1 cellular context compared by ENCODE assay signal in genomic region chr22:50117168-50117762, GRCh38.
TF ChIP-seq lines count a peak whose summit lies in the region.

No MANE protein-coding gene starts in this region.

TF ChIP-seq in K562, 482 proteins besides CTCF, POLR2A, EP300 and RAD21 (continued from another document and continues in another):
- no peak for TF ChIP-seq ZNF696 (CRISPR knock-in tag; conservative IDR thresholded peaks at IDR 0.05)
- TF ChIP-seq, protein P1, sequence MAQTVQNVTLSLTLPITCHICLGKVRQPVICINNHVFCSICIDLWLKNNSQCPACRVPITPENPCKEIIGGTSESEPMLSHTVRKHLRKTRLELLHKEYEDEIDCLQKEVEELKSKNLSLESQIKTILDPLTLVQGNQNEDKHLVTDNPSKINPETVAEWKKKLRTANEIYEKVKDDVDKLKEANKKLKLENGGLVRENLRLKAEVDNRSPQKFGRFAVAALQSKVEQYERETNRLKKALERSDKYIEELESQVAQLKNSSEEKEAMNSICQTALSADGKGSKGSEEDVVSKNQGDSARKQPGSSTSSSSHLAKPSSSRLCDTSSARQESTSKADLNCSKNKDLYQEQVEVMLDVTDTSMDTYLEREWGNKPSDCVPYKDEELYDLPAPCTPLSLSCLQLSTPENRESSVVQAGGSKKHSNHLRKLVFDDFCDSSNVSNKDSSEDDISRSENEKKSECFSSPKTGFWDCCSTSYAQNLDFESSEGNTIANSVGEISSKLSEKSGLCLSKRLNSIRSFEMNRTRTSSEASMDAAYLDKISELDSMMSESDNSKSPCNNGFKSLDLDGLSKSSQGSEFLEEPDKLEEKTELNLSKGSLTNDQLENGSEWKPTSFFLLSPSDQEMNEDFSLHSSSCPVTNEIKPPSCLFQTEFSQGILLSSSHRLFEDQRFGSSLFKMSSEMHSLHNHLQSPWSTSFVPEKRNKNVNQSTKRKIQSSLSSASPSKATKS (CRISPR knock-in tag; IDR thresholded peaks at IDR 0.05): no peak
- TF ChIP-seq, protein P2, sequence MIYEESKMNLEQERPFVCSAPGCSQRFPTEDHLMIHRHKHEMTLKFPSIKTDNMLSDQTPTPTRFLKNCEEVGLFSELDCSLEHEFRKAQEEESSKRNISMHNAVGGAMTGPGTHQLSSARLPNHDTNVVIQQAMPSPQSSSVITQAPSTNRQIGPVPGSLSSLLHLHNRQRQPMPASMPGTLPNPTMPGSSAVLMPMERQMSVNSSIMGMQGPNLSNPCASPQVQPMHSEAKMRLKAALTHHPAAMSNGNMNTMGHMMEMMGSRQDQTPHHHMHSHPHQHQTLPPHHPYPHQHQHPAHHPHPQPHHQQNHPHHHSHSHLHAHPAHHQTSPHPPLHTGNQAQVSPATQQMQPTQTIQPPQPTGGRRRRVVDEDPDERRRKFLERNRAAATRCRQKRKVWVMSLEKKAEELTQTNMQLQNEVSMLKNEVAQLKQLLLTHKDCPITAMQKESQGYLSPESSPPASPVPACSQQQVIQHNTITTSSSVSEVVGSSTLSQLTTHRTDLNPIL (CRISPR knock-in tag; IDR thresholded peaks at IDR 0.05): no peak
- TF ChIP-seq, protein P3, sequence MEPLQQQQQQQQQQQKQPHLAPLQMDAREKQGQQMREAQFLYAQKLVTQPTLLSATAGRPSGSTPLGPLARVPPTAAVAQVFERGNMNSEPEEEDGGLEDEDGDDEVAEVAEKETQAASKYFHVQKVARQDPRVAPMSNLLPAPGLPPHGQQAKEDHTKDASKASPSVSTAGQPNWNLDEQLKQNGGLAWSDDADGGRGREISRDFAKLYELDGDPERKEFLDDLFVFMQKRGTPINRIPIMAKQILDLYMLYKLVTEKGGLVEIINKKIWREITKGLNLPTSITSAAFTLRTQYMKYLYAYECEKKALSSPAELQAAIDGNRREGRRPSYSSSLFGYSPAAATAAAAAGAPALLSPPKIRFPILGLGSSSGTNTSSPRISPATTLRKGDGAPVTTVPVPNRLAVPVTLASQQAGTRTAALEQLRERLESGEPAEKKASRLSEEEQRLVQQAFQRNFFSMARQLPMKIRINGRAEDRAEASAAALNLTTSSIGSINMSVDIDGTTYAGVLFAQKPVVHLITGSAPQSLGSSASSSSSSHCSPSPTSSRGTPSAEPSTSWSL (CRISPR knock-in tag; IDR thresholded peaks at IDR 0.05; ENCODE audit: borderline replicate concordance): no peak
- no peak for TF ChIP-seq ZFP1 (CRISPR knock-in tag; IDR thresholded peaks at IDR 0.05)
- TF ChIP-seq NR2C2 (CRISPR knock-in tag; IDR thresholded peaks at IDR 0.05): no peak
- no peak for TF ChIP-seq NR2C2 (tag; IDR thresholded peaks at IDR 0.05)
- TF ChIP-seq NFE2 (IDR thresholded peaks at IDR 0.05; ENCODE audit: low read depth): no peak
- no peak for TF ChIP-seq ZNF347 (CRISPR knock-in tag; IDR thresholded peaks at IDR 0.05; ENCODE audit: low read depth)
- no peak for TF ChIP-seq POLR2AphosphoS2 (IDR thresholded peaks at IDR 0.05; ENCODE audit: low read length)
- TF ChIP-seq ZNF165 (CRISPR knock-in tag; IDR thresholded peaks at IDR 0.05; ENCODE audit: borderline replicate concordance): no peak
- no peak for TF ChIP-seq FUS (optimal IDR thresholded peaks at IDR 0.05; ENCODE audit: low read depth, low read length)
- TF ChIP-seq FOXJ2 (tag; IDR thresholded peaks at IDR 0.05): no peak
- peak; percentile 78; the same call in 1 of the 2 replicates for TF ChIP-seq ZBED1 (IDR thresholded peaks at IDR 0.05)
- TF ChIP-seq GATAD2A (IDR thresholded peaks at IDR 0.05): 0 out of 2 replicates have a peak, but pooled peaks have one; percentile 17
- TF ChIP-seq, protein P4, sequence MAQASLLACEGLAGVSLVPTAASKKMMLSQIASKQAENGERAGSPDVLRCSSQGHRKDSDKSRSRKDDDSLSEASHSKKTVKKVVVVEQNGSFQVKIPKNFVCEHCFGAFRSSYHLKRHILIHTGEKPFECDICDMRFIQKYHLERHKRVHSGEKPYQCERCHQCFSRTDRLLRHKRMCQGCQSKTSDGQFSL (CRISPR knock-in tag; IDR thresholded peaks at IDR 0.05): no peak
- TF ChIP-seq, protein P4 (tag; IDR thresholded peaks at IDR 0.05): no peak
- no peak for TF ChIP-seq SIRT6 (IDR thresholded peaks at IDR 0.05; ENCODE audit: low read depth, low read length)
- TF ChIP-seq ZNF280A (IDR thresholded peaks at IDR 0.05; ENCODE audit: low read depth, partially characterized antibody): no peak
- no peak for TF ChIP-seq RB1 (IDR thresholded peaks at IDR 0.05; ENCODE audit: low read depth)
- TF ChIP-seq IFI16 (CRISPR knock-in tag; IDR thresholded peaks at IDR 0.05): no peak
- TF ChIP-seq, protein P5, sequence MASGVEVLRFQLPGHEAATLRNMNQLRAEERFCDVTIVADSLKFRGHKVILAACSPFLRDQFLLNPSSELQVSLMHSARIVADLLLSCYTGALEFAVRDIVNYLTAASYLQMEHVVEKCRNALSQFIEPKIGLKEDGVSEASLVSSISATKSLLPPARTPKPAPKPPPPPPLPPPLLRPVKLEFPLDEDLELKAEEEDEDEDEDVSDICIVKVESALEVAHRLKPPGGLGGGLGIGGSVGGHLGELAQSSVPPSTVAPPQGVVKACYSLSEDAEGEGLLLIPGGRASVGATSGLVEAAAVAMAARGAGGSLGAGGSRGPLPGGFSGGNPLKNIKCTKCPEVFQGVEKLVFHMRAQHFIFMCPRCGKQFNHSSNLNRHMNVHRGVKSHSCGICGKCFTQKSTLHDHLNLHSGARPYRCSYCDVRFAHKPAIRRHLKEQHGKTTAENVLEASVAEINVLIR (CRISPR knock-in tag; IDR thresholded peaks at IDR 0.05): no peak
- TF ChIP-seq TBL1XR1 (IDR thresholded peaks at IDR 0.05; ENCODE audit: low read length in 2 of 2): peak in 1 of 2 experiments; percentile 44; a peak in 1 of 4 replicates
- TF ChIP-seq GABPB1 (CRISPR knock-in tag; IDR thresholded peaks at IDR 0.05): no peak
- TF ChIP-seq, protein P6, sequence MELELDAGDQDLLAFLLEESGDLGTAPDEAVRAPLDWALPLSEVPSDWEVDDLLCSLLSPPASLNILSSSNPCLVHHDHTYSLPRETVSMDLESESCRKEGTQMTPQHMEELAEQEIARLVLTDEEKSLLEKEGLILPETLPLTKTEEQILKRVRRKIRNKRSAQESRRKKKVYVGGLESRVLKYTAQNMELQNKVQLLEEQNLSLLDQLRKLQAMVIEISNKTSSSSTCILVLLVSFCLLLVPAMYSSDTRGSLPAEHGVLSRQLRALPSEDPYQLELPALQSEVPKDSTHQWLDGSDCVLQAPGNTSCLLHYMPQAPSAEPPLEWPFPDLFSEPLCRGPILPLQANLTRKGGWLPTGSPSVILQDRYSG (tag; conservative IDR thresholded peaks at IDR 0.05; ENCODE audit: low read depth): no peak
- peak in 1 of 2 experiments; percentile 88; a peak in 2 of 4 replicates for TF ChIP-seq SRF (CRISPR knock-in tag; IDR thresholded peaks at IDR 0.05)
- TF ChIP-seq ZHX1 (conservative IDR thresholded peaks at IDR 0.05; ENCODE audit: low read length): no peak
- TF ChIP-seq ZFP36 (IDR thresholded peaks at IDR 0.05; ENCODE audit: low read depth, low read length, partially characterized antibody): no peak
- no peak for TF ChIP-seq PATZ1 (CRISPR knock-in tag; IDR thresholded peaks at IDR 0.05; ENCODE audit: borderline replicate concordance)
- TF ChIP-seq POLR2G (IDR thresholded peaks at IDR 0.05; ENCODE audit: low read depth, low read length): peak; percentile 84
- no peak for TF ChIP-seq SP2 (IDR thresholded peaks at IDR 0.05; ENCODE audit: extremely low read depth, low read depth, low read length, poor library complexity, severe bottlenecking)
- TF ChIP-seq, protein P7, sequence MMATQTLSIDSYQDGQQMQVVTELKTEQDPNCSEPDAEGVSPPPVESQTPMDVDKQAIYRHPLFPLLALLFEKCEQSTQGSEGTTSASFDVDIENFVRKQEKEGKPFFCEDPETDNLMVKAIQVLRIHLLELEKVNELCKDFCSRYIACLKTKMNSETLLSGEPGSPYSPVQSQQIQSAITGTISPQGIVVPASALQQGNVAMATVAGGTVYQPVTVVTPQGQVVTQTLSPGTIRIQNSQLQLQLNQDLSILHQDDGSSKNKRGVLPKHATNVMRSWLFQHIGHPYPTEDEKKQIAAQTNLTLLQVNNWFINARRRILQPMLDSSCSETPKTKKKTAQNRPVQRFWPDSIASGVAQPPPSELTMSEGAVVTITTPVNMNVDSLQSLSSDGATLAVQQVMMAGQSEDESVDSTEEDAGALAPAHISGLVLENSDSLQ (IDR thresholded peaks at IDR 0.05): no peak
- no peak for TF ChIP-seq ZNF124 (CRISPR knock-in tag; IDR thresholded peaks at IDR 0.05)
- TF ChIP-seq ZNF764 (CRISPR knock-in tag; IDR thresholded peaks at IDR 0.05; ENCODE audit: low read depth): no peak
- TF ChIP-seq TGIF2 (CRISPR knock-in tag; IDR thresholded peaks at IDR 0.05): no peak
- TF ChIP-seq, protein P8, sequence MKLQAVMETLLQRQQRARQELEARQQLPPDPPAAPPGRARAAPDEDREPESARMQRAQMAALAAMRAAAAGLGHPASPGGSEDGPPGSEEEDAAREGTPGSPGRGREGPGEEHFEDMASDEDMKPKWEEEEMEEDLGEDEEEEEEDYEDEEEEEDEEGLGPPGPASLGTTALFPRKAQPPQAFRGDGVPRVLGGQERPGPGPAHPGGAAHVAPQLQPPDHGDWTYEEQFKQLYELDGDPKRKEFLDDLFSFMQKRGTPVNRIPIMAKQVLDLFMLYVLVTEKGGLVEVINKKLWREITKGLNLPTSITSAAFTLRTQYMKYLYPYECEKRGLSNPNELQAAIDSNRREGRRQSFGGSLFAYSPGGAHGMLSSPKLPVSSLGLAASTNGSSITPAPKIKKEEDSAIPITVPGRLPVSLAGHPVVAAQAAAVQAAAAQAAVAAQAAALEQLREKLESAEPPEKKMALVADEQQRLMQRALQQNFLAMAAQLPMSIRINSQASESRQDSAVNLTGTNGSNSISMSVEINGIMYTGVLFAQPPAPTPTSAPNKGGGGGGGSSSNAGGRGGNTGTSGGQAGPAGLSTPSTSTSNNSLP (IDR thresholded peaks at IDR 0.05; ENCODE audit: borderline replicate concordance, low read depth, low read length): no peak
- TF ChIP-seq, protein P9, sequence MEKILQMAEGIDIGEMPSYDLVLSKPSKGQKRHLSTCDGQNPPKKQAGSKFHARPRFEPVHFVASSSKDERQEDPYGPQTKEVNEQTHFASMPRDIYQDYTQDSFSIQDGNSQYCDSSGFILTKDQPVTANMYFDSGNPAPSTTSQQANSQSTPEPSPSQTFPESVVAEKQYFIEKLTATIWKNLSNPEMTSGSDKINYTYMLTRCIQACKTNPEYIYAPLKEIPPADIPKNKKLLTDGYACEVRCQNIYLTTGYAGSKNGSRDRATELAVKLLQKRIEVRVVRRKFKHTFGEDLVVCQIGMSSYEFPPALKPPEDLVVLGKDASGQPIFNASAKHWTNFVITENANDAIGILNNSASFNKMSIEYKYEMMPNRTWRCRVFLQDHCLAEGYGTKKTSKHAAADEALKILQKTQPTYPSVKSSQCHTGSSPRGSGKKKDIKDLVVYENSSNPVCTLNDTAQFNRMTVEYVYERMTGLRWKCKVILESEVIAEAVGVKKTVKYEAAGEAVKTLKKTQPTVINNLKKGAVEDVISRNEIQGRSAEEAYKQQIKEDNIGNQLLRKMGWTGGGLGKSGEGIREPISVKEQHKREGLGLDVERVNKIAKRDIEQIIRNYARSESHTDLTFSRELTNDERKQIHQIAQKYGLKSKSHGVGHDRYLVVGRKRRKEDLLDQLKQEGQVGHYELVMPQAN (IDR thresholded peaks at IDR 0.05; ENCODE audit: borderline replicate concordance): no peak
- no peak for TF ChIP-seq HNRNPLL (IDR thresholded peaks at IDR 0.05; ENCODE audit: low read depth, low read length, poor library complexity, severe bottlenecking)
- TF ChIP-seq SMARCA5 (IDR thresholded peaks at IDR 0.05): no peak
